12 cellular contexts compared by ENCODE assay signal in the genomic region with DNA sequence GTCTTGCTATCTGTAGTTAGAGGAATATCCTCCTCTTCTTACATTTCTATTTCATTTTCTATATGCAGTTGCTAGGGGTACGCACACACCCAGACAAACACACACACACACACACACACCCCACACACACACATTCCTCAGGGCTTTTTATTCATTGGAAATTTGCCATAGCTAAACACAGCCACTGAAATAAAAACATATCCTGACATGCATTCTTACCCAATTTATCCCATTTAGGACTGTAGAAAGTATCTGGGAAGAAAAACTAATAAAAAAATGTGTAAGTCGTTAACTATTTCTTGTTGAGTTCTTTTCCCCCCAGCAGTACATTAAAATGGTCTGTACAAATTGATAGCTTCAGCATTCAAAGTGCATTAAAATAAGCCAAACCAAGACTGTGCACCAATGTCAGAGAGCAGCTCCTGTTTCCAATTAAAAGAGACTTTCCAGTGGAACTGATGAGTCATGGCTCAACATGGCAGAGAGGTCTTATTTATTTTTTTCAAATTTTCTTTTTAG.
DNase-seq lines count a peak whose midpoint lies in the region; ATAC-seq and TF ChIP-seq lines count a peak whose summit lies in the region.
"Had no signal": no experiment of that assay in that cellular context is flagged by ENCODE, and none has a peak within 500 bp of the region (broad histone marks: within the 10 kb centered on the region; RNA-seq: fewer than 3 reads in every experiment).

No MANE protein-coding gene starts in this region.

- H3K27me3 ChIP-seq in rectal smooth muscle tissue (ENCODE audit: control insufficient read depth, insufficient read depth, low read length) = no peaks in the 10 kb centered on the region
- no peaks in the 10 kb centered on the region for H3K27me3 ChIP-seq in lower lobe of right lung (ENCODE audit: low read depth)

- H3K4me3 ChIP-seq in AG10803 (ENCODE audit: low read length) = no peak overlapping the region
- H3K4me3 ChIP-seq in epithelial cell of proximal tubule (ENCODE audit: low read depth, low read length) = no peak overlapping the region
- H3K4me3 ChIP-seq in rectal smooth muscle tissue (ENCODE audit: low read length) = no peak overlapping the region
- H3K4me3 ChIP-seq in lower lobe of right lung = no peak overlapping the region

- H3K9ac ChIP-seq in rectal smooth muscle tissue (ENCODE audit: low read length) = no peak overlapping the region

- no peaks in the 10 kb centered on the region for H3K9me3 ChIP-seq in lower lobe of right lung

- TF ChIP-seq CTCF in AG10803 (conservative IDR thresholded peaks at IDR 0.05; ENCODE audit: low read length) (no peak), epithelial cell of proximal tubule (conservative IDR thresholded peaks at IDR 0.05; ENCODE audit: low read depth, low read length) (no peak), lower lobe of right lung (IDR thresholded peaks at IDR 0.05) (no peak)

- intact Hi-C loops in lower lobe of right lung (cut with DNase I) = no loop called here

- H3K36me3 ChIP-seq in rectal smooth muscle tissue (ENCODE audit: control insufficient read depth, insufficient read depth, low read length) (no peaks in the 10 kb centered on the region), lower lobe of right lung (no peaks in the 10 kb centered on the region)

- peak; percentile 91 for DNase-seq in AG10803 (ENCODE audit: low read depth)
- DNase-seq in NCI-H1048 (lab: John Stamatoyannopoulos, UW) = peak; percentile 22
- DNase-seq in epithelial cell of proximal tubule (ENCODE audit: low read depth) = peak; percentile 2
- DNase-seq in lower lobe of right lung = no peak
- DNase-seq in NOMO-1 treated with dmso at 0.1 percent for 144 hours (lab: John Stamatoyannopoulos, UW; ENCODE audit: unreplicated experiment) = no peak
- no peak for DNase-seq in ureter (ENCODE audit: low spot score)
- DNase-seq: amygdala; naive thymus-derived CD4-positive, alpha-beta T cell; NCI-H446; stimulated activated CD4-positive, alpha-beta T cell treated with anti-CD3 and anti-CD28 coated beads, Interleukin-12 subunit alpha, Interleukin-12 subunit beta, amount 100 ng/mL, for 4 hours had no signal

- H3K4me1 ChIP-seq in rectal smooth muscle tissue (ENCODE audit: control insufficient read depth, insufficient read depth, low read length) (peaks cover 7% of the 10 kb centered on the region), lower lobe of right lung (no peaks in the 10 kb centered on the region)

- H3K27ac ChIP-seq in rectal smooth muscle tissue (ENCODE audit: low read depth, low read length) = peak overlapping the region; percentile 40
- H3K27ac ChIP-seq in lower lobe of right lung = no peak overlapping the region

- ATAC-seq in lower lobe of right lung (no peak), HG03439 (IDR thresholded peaks at IDR 0.05; ENCODE audit: unreplicated experiment) (no peak)
- ATAC-seq: naive thymus-derived CD4-positive, alpha-beta T cell had no signal

Comparison
In these comparisons a context has a peak if more than half of its experiments do, and no peak if none do; other contexts are left out.
1. DNase-seq: peak in AG10803 (single experiment), NCI-H1048 (single experiment) and epithelial cell of proximal tubule (single experiment); none in lower lobe of right lung (single experiment), NOMO-1 treated with dmso at 0.1 percent for 144 hours (single experiment) and ureter (single experiment).